Comparison of ENCODE assay signal across 8 cellular contexts in the genomic region with DNA sequence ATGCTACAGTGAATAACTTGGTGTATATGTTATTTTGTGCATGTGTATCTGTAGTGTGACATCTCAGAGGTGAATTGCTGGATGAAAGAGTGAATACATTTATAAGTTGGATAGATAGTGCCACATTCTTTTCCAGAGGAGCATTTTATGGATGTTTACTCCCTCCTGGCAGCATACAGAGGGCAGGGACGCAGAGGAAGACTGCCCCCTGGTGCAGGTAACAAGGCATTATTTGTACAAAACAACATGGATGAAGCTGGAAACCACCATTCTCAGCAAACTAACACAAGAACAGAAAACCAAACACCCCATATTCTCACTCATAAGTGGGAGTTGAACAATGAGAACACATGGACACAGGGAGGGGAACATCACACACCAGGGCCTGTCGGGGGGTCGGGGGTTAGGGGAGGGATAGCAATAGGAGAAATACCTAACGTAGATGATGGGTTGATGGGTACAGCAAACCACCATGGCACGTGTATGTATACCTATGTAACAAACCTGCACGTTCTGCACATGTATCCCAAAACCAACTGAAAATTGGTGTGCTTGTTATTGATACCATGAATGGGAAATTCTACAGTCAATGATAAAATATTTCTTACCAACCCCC. TPM values are rescaled to one million over a fixed set of nuclear protein-coding genes. Genes with fewer than 3 reads are reported as not detected.
DNase-seq lines count a peak whose midpoint lies in the region; ATAC-seq and TF ChIP-seq lines count a peak whose summit lies in the region.

No MANE protein-coding gene starts in this region.

- H3K27ac ChIP-seq in IMR-90 (ENCODE audit: insufficient read depth, low read length) = no peak overlapping the region
- H3K27ac ChIP-seq in CD8-positive, alpha-beta T cell (ENCODE audit: low read depth, low read length) = no peak overlapping the region

- H4K20me1 ChIP-seq in IMR-90 (ENCODE audit: insufficient read depth, low read length) = no peaks in the 10 kb centered on the region

- dilution Hi-C loops in IMR-90 (cut with HindIII; ENCODE audit: low sequenced_read_pairs, unreplicated experiment) = no loop called here

- no peak overlapping the region for H2AFZ ChIP-seq in IMR-90 (replicated peaks; ENCODE audit: low read length, poor library complexity)

- H3K4ac ChIP-seq in IMR-90 (ENCODE audit: low read depth, low read length) = no peak overlapping the region

- no peak overlapping the region for H4K91ac ChIP-seq in IMR-90 (ENCODE audit: insufficient read depth, low read depth, low read length)

- no peaks in the 10 kb centered on the region for H3K36me3 Mint-ChIP-seq in CD8-positive, alpha-beta T cell

- H3K4me1 Mint-ChIP-seq in CD8-positive, alpha-beta T cell (ENCODE audit: low read depth) = no peaks in the 10 kb centered on the region

- no TSS peak for BruUV-seq in IMR-90 (replicated peaks; lab: Mats Ljungman, UMichigan)

- H2BK120ac ChIP-seq in IMR-90 (ENCODE audit: low read depth, low read length) = no peak overlapping the region

- H3K56ac ChIP-seq in IMR-90 (ENCODE audit: extremely low read depth, insufficient read depth, low read length) = no peak overlapping the region

- no peak overlapping the region for H4K5ac ChIP-seq in IMR-90 (ENCODE audit: low read depth, low read length)

- H3K79me1 ChIP-seq in IMR-90 (ENCODE audit: low read depth in 1 of 2, low read length in 2 of 2) = no peaks in the 10 kb centered on the region

- no peak overlapping the region for H2BK5ac ChIP-seq in IMR-90 (ENCODE audit: low read depth, low read length, poor library complexity, severe bottlenecking)

- H3K9me1 ChIP-seq in IMR-90 (ENCODE audit: insufficient read depth, low read length) = no peaks in the 10 kb centered on the region

- no peak overlapping the region for H2AK9ac ChIP-seq in IMR-90 (replicated peaks; ENCODE audit: low read depth, low read length, poor library complexity)

- peaks cover 27% of the 10 kb centered on the region for H3K27me3 Mint-ChIP-seq in CD8-positive, alpha-beta T cell (ENCODE audit: low read depth)

- H3K4me2 ChIP-seq in IMR-90 (ENCODE audit: low read depth, low read length) = no peak overlapping the region

- no peak overlapping the region for H2BK20ac ChIP-seq in IMR-90 (ENCODE audit: low read depth, low read length)

- POLR2A ChIA-PET in IMR-90 (lab: Charles Lee; ENCODE audit: unreplicated experiment) = no interaction called here
- POLR2A ChIA-PET in CD8-positive, alpha-beta T cell (lab: Charles Lee) = no interaction called here

- H2AK5ac ChIP-seq in IMR-90 (ENCODE audit: low read depth, low read length) = no peak overlapping the region

- H2BK15ac ChIP-seq in IMR-90 (ENCODE audit: low read depth, low read length) = no peak overlapping the region

- H3K4me1 ChIP-seq in IMR-90 (ENCODE audit: control insufficient read depth, insufficient read depth, low read length) = no peaks in the 10 kb centered on the region
- no peaks in the 10 kb centered on the region for H3K4me1 ChIP-seq in CD8-positive, alpha-beta T cell (ENCODE audit: insufficient read depth, low read length)

- no peak overlapping the region for H3K14ac ChIP-seq in IMR-90 (replicated peaks; ENCODE audit: low read depth, low read length)

- H3K4me3 ChIP-seq in IMR-90 (ENCODE audit: insufficient read depth, low read depth, low read length) = no peak overlapping the region
- H3K4me3 ChIP-seq in CD8-positive, alpha-beta T cell (ENCODE audit: low read depth, low read length) = no peak overlapping the region

- H4K8ac ChIP-seq in IMR-90 (ENCODE audit: low read depth in 2 of 2, low read length in 2 of 2) = no peak overlapping the region

- CTCF ChIA-PET in IMR-90 (lab: Yijun Ruan, JAX) = interaction anchor here (0.6 to 1.0 kb wide), 2 partner anchors 69 to 456 kb away, joined by 3 read pairs; no protein-coding TSS in a partner anchor
- CTCF ChIA-PET in CD8-positive, alpha-beta T cell (lab: Charles Lee) = interaction anchor here (0.8 kb wide), 1 partner anchor 929 kb away, joined by 3 read pairs; no protein-coding TSS in a partner anchor

- no CpG with 5 or more reads among the region's 6 CpGs for WGBS in IMR-90 (ENCODE audit: extremely low coverage in 2 of 2, insufficient read length in 1 of 2), 2 experiments

- no peak overlapping the region for H3K27ac Mint-ChIP-seq in CD8-positive, alpha-beta T cell

- H3K27me3 ChIP-seq in IMR-90 (ENCODE audit: control insufficient read depth, insufficient read depth, low read length) = peaks cover 2% of the 10 kb centered on the region; the same call in 1 of the 2 replicates
- no peaks in the 10 kb centered on the region for H3K27me3 ChIP-seq in CD8-positive, alpha-beta T cell (ENCODE audit: insufficient read depth, low read length)

- intact Hi-C loops in IMR-90 (cut with micrococcal nuclease) = loop anchor here (10.0 kb wide), 1 partner anchor 465 kb away; a partner anchor contains a TSS
- intact Hi-C loops in CD8-positive, alpha-beta T cell (cut with DNase I, micrococcal nuclease) = no loop called here

- H3K36me3 ChIP-seq in IMR-90 (ENCODE audit: control insufficient read depth, insufficient read depth, low read length) = no peaks in the 10 kb centered on the region
- no peaks in the 10 kb centered on the region for H3K36me3 ChIP-seq in CD8-positive, alpha-beta T cell (ENCODE audit: insufficient read depth, low read length)

- DNase-seq in DMS53 (lab: John Stamatoyannopoulos, UW) = peak; percentile 48
- peak; percentile 34 for DNase-seq in IMR-90
- DNase-seq in T47D (ENCODE audit: low read depth in 1 of 2, low spot score in 1 of 2) = peak; percentile 10 to 51
- DNase-seq in midbrain (lab: John Stamatoyannopoulos, UW) = peak; percentile 16
- no peak for DNase-seq in CD8-positive, alpha-beta T cell

- no peak for TF ChIP-seq POLR2A in IMR-90 (IDR thresholded peaks at IDR 0.05; ENCODE audit: low read depth, low read length)

- no peak overlapping the region for H3K9ac ChIP-seq in IMR-90 (ENCODE audit: low read depth, low read length)

- peak; percentile 68 for TF ChIP-seq RAD21 in IMR-90 (IDR thresholded peaks at IDR 0.05; ENCODE audit: low read length)

- no peaks in the 10 kb centered on the region for H3K9me3 ChIP-seq in IMR-90 (ENCODE audit: control insufficient read depth, insufficient read depth, low read length)
- H3K9me3 ChIP-seq in CD8-positive, alpha-beta T cell (ENCODE audit: low read length) = no peaks in the 10 kb centered on the region

- H3K4me3 Mint-ChIP-seq in CD8-positive, alpha-beta T cell = no peak overlapping the region

- in situ Hi-C loops in IMR-90 (cut with MboI; ENCODE audit: low sequenced_read_pairs) = no loop called here
- in situ Hi-C loops in T47D (cut with HindIII; ENCODE audit: low pct_unique_long_range_greater_than_20kb, low sequenced_read_pairs) = no loop called here

- TF ChIP-seq CTCF in IMR-90 (conservative IDR thresholded peaks at IDR 0.05; ENCODE audit: low read depth, low read length) = peak; percentile 57
- no peak for TF ChIP-seq CTCF in CD8-positive, alpha-beta T cell (IDR thresholded peaks at IDR 0.05)

- H3K23ac ChIP-seq in IMR-90 (ENCODE audit: low read depth, low read length) = no peak overlapping the region

- peak; percentile 77 for ATAC-seq in IMR-90 (ENCODE audit: low read depth)
- no peak for ATAC-seq in GM21360 (IDR thresholded peaks at IDR 0.05; ENCODE audit: unreplicated experiment)
- ATAC-seq in CD8-positive, alpha-beta T cell = no peak
- ATAC-seq in HG02759 (IDR thresholded peaks at IDR 0.05; ENCODE audit: unreplicated experiment) = no peak
- ATAC-seq in HG02884 (IDR thresholded peaks at IDR 0.05; ENCODE audit: unreplicated experiment) = no peak

- no peaks in the 10 kb centered on the region for H3K9me3 Mint-ChIP-seq in CD8-positive, alpha-beta T cell

- H3K18ac ChIP-seq in IMR-90 (ENCODE audit: low read depth, low read length) = no peak overlapping the region

TF ChIP-seq in IMR-90, 13 proteins besides CTCF, POLR2A, EP300 and RAD21:
- TF ChIP-seq, protein P1, sequence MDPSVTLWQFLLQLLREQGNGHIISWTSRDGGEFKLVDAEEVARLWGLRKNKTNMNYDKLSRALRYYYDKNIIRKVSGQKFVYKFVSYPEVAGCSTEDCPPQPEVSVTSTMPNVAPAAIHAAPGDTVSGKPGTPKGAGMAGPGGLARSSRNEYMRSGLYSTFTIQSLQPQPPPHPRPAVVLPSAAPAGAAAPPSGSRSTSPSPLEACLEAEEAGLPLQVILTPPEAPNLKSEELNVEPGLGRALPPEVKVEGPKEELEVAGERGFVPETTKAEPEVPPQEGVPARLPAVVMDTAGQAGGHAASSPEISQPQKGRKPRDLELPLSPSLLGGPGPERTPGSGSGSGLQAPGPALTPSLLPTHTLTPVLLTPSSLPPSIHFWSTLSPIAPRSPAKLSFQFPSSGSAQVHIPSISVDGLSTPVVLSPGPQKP (IDR thresholded peaks at IDR 0.05; ENCODE audit: borderline replicate concordance, low read depth, low read length) = no peak
- TF ChIP-seq SMC3 (IDR thresholded peaks at IDR 0.05; ENCODE audit: low read depth, low read length) (peak; percentile 52), NFE2L2 (IDR thresholded peaks at IDR 0.05; ENCODE audit: low read depth, low read length) (no peak), BHLHE40 (IDR thresholded peaks at IDR 0.05; ENCODE audit: low read depth, low read length) (no peak), MXI1 (IDR thresholded peaks at IDR 0.05; ENCODE audit: borderline replicate concordance, low read depth, low read length) (no peak), MAFK (IDR thresholded peaks at IDR 0.05; ENCODE audit: low read depth, low read length) (no peak)

RNA-seq across cellular contexts. Expression of a gene that starts 57.9 kb away (rescaled TPM):
- not detected in 2 replicates for total RNA-seq in IMR-90 (2012; rRNA removed)
- polyA plus RNA-seq in IMR-90 (2012; rRNA removed) = not detected in 2 replicates
- not detected in 2 replicates for polyA plus RNA-seq in IMR-90 (2012; cell fraction: cytosol; rRNA removed)
- polyA plus RNA-seq in IMR-90 (2012; cell fraction: nucleus; rRNA removed; ENCODE audit: low replicate concordance) = not detected in 2 replicates
- total RNA-seq in CD8-positive, alpha-beta T cell = not detected

Comparison
In these comparisons a context has a peak if more than half of its experiments do, and no peak if none do; other contexts are left out.
1. DNase-seq: peak in DMS53 (single experiment), IMR-90 (single experiment), T47D (2 of 2) and midbrain (single experiment); none in CD8-positive, alpha-beta T cell (0 of 7).